22 cellular contexts compared by ENCODE assay signal in genomic region chr17:7807206-7807605, GRCh38.
"Had no signal": no experiment of that assay in that cellular context is flagged by ENCODE, and none has a peak within 500 bp of the region (broad histone marks: within the 10 kb centered on the region; RNA-seq: fewer than 3 reads in every experiment).

No MANE protein-coding gene starts in this region.

- H3K27me3 ChIP-seq: brain microvascular endothelial cell, cardiac muscle cell had no signal

- H3K27ac ChIP-seq: brain microvascular endothelial cell, cardiac muscle cell had no signal

- ATAC-seq: activated T-cell treated with anti-CD3 and anti-CD28 coated beads, Interleukin-2, amount 50 U/mL, for 4 hours; PC-3 had no signal

- H3K36me3 ChIP-seq: brain microvascular endothelial cell, cardiac muscle cell had no signal

- H3K36me3 Mint-ChIP-seq: activated naive CD4-positive, alpha-beta T cell treated with anti-CD3 and anti-CD28 coated beads, Interleukin-2, amount 10 ng/mL, durations not matched to agents 7 days and 5 days; activated naive CD8-positive, alpha-beta T cell treated with anti-CD3 and anti-CD28 coated beads for 36 hours had no signal

- H3K4me1 Mint-ChIP-seq: activated B cell treated with CpG ODN at 0.5 μM for 24 hours; activated CD4-positive, alpha-beta T cell treated with anti-CD3 and anti-CD28 coated beads, Interleukin-2, amount 10 ng/mL, durations not matched to agents 24 days and 14 days; activated naive CD4-positive, alpha-beta T cell treated with anti-CD3 and anti-CD28 coated beads, Interleukin-2, amount 10 ng/mL, durations not matched to agents 7 days and 5 days had no signal

- H3K9me3 Mint-ChIP-seq: activated B cell treated with CpG ODN at 0.5 μM for 24 hours; activated CD4-positive, alpha-beta T cell treated with anti-CD3 and anti-CD28 coated beads, Interleukin-2, amount 10 ng/mL, durations not matched to agents 24 days and 14 days; activated naive CD4-positive, alpha-beta T cell treated with anti-CD3 and anti-CD28 coated beads, Interleukin-2, amount 10 ng/mL, durations not matched to agents 7 days and 5 days; activated naive CD8-positive, alpha-beta T cell treated with anti-CD3 and anti-CD28 coated beads for 36 hours; activated T-cell treated with anti-CD3 and anti-CD28 coated beads, Interleukin-2, amount 50 U/mL, for 4 hours; T-helper 1 cell treated with Interleukin-12 subunit alpha and Interleukin-12 subunit beta and Interleukin-4 antibody, amounts not matched to agents 30 μg/mL and 1 μg/mL, for 36 hours had no signal

- DNase-seq: activated B cell treated with CpG ODN at 0.5 μM for 24 hours; activated CD4-positive, alpha-beta T cell treated with anti-CD3 and anti-CD28 coated beads for 1 hour; activated CD4-positive, alpha-beta T cell treated with anti-CD3 and anti-CD28 coated beads, Interleukin-2, amount 10 ng/mL, durations not matched to agents 24 days and 14 days; activated CD4-positive, alpha-beta T cell treated with anti-CD3 and anti-CD28 coated beads, Interleukin-2, amount 50 U/mL, for 48 hours; activated CD8-positive, alpha-beta memory T cell treated with anti-CD3 and anti-CD28 coated beads for 24 hours; activated gamma-delta T cell treated with Interleukin-2 at 50 U/mL for 16 hours; activated naive CD4-positive, alpha-beta T cell treated with anti-CD3 and anti-CD28 coated beads, Interleukin-2, amount 10 ng/mL, durations not matched to agents 7 days and 5 days; activated naive CD8-positive, alpha-beta T cell treated with anti-CD3 and anti-CD28 coated beads for 36 hours; activated T-cell treated with anti-CD3 and anti-CD28 coated beads, Interleukin-2, amount 50 U/mL, for 4 hours; brain microvascular endothelial cell; cerebellar nuclear complex; Kasumi-1; NCI-H1105 treated with DMSO at 0.1 percent for 48 hours; NCI-H1436 treated with DMSO at 0.1 percent for 48 hours; NCI-H187; NCI-H2081; NCI-H446; NCI-H524; PC-3; SHP77 treated with DMSO at 0.1 percent for 48 hours had no signal

- H3K4me3 Mint-ChIP-seq: activated B cell treated with CpG ODN at 0.5 μM for 24 hours; activated CD4-positive, alpha-beta T cell treated with anti-CD3 and anti-CD28 coated beads, Interleukin-2, amount 10 ng/mL, durations not matched to agents 24 days and 14 days; activated naive CD4-positive, alpha-beta T cell treated with anti-CD3 and anti-CD28 coated beads, Interleukin-2, amount 10 ng/mL, durations not matched to agents 7 days and 5 days; activated naive CD8-positive, alpha-beta T cell treated with anti-CD3 and anti-CD28 coated beads for 36 hours; activated T-cell treated with anti-CD3 and anti-CD28 coated beads, Interleukin-2, amount 50 U/mL, for 4 hours; T-helper 1 cell treated with Interleukin-12 subunit alpha and Interleukin-12 subunit beta and Interleukin-4 antibody, amounts not matched to agents 30 μg/mL and 1 μg/mL, for 36 hours had no signal

- H3K4me3 ChIP-seq: cardiac muscle cell had no signal

- H3K27ac Mint-ChIP-seq: activated B cell treated with CpG ODN at 0.5 μM for 24 hours; activated CD4-positive, alpha-beta T cell treated with anti-CD3 and anti-CD28 coated beads, Interleukin-2, amount 10 ng/mL, durations not matched to agents 24 days and 14 days; activated naive CD4-positive, alpha-beta T cell treated with anti-CD3 and anti-CD28 coated beads, Interleukin-2, amount 10 ng/mL, durations not matched to agents 7 days and 5 days; activated naive CD8-positive, alpha-beta T cell treated with anti-CD3 and anti-CD28 coated beads for 36 hours; T-helper 1 cell treated with Interleukin-12 subunit alpha and Interleukin-12 subunit beta and Interleukin-4 antibody, amounts not matched to agents 30 μg/mL and 1 μg/mL, for 36 hours had no signal
